In genomic region chr4:145589923-145590702, GRCh38 we compare ENCODE assay signal across 22 cellular contexts. TPM values are rescaled to one million over a fixed set of nuclear protein-coding genes. Genes with fewer than 3 reads are reported as not detected.
DNase-seq lines count a peak whose midpoint lies in the region; ATAC-seq, FAIRE-seq and TF ChIP-seq lines count a peak whose summit lies in the region.
"Had no signal": no experiment of that assay in that cellular context is flagged by ENCODE, and none has a peak within 500 bp of the region (broad histone marks: within the 10 kb centered on the region; RNA-seq: fewer than 3 reads in every experiment).

No MANE protein-coding gene starts in this region.

- no peaks in the 10 kb centered on the region for H3K4me1 Mint-ChIP-seq in progenitor cell of endocrine pancreas (ENCODE audit: low read depth)
- H3K4me1 Mint-ChIP-seq: CD4-positive, alpha-beta memory T cell; IgD-negative memory B cell had no signal

- DNase-seq in DMS53 (lab: John Stamatoyannopoulos, UW) (peak; percentile 60), GM12891 (ENCODE audit: insufficient read length, low spot score) (no peak), RKO (ENCODE audit: low spot score) (peak; percentile 2), epithelial cell of esophagus (ENCODE audit: low read depth) (peak; percentile 11), cerebellar nuclear complex (lab: John Stamatoyannopoulos, UW) (no peak), progenitor cell of endocrine pancreas (ENCODE audit: low spot score, unreplicated experiment) (no peak)
- DNase-seq: C1 segment of cervical spinal cord; CD4-positive, alpha-beta memory T cell; COR-L47; DMS79; H7; NCI-H1048; NCI-H1417; NCI-H1694; NCI-H2029 treated with DMSO at 0.1 percent for 48 hours; NCI-H446 treated with DMSO at 0.1 percent for 48 hours; NCI-H526; NCI-H82; SHP77; T-helper 1 cell had no signal

- no peak for TF ChIP-seq CTCF in epithelial cell of esophagus (IDR thresholded peaks at IDR 0.05; ENCODE audit: insufficient read depth, low read depth, low read length, missing control alignments)
- TF ChIP-seq CTCF in progenitor cell of endocrine pancreas (IDR thresholded peaks at IDR 0.05; ENCODE audit: unreplicated experiment): no peak

- no peak overlapping the region for H3K4me3 ChIP-seq in epithelial cell of esophagus (ENCODE audit: low read length)

- no peak for ATAC-seq in GM19463 (IDR thresholded peaks at IDR 0.05; ENCODE audit: unreplicated experiment)

- H3K9me3 Mint-ChIP-seq in progenitor cell of endocrine pancreas (ENCODE audit: low read depth): peaks cover 13% of the 10 kb centered on the region

- no peak overlapping the region for H3K27ac Mint-ChIP-seq in progenitor cell of endocrine pancreas
- H3K27ac Mint-ChIP-seq: CD4-positive, alpha-beta memory T cell; IgD-negative memory B cell had no signal

- FAIRE-seq in GM12891 (lab: Jason Lieb, UNC): peak; percentile 16

- no peaks in the 10 kb centered on the region for H3K36me3 Mint-ChIP-seq in progenitor cell of endocrine pancreas (ENCODE audit: insufficient read depth)
- H3K36me3 Mint-ChIP-seq: CD4-positive, alpha-beta memory T cell; IgD-negative memory B cell had no signal

- H3K27me3 Mint-ChIP-seq in progenitor cell of endocrine pancreas: no peaks in the 10 kb centered on the region

- no peak overlapping the region for H3K4me3 Mint-ChIP-seq in progenitor cell of endocrine pancreas (ENCODE audit: low read depth)
- H3K4me3 Mint-ChIP-seq: CD4-positive, alpha-beta memory T cell; IgD-negative memory B cell had no signal

- no peak for TF ChIP-seq POLR2A in GM12891 (IDR thresholded peaks at IDR 0.05; ENCODE audit: low read depth, low read length)

TF ChIP-seq in GM12891, 5 proteins besides CTCF, POLR2A, EP300 and RAD21:
- TF ChIP-seq TAF1 (IDR thresholded peaks at IDR 0.05; ENCODE audit: low read depth, low read length): no peak
- no peak for TF ChIP-seq SPI1 (IDR thresholded peaks at IDR 0.05; ENCODE audit: low read depth, low read length)
- TF ChIP-seq POLR2AphosphoS5 (IDR thresholded peaks at IDR 0.05; ENCODE audit: low read depth, low read length): no peak
- no peak for TF ChIP-seq POU2F2 (IDR thresholded peaks at IDR 0.05; ENCODE audit: low read depth, low read length)
- TF ChIP-seq PAX5 (IDR thresholded peaks at IDR 0.05; ENCODE audit: insufficient read depth, low read length, severe bottlenecking): no peak
TF ChIP-seq in GM12891: peak in this region for 0.

RNA-seq across cellular contexts. Expression of gene MMAA, which starts 29.1 kb away (rescaled TPM):
- polyA plus RNA-seq in GM12891 (2012; ENCODE audit: low read depth, missing spikeins): 7.8 TPM
- total RNA-seq in progenitor cell of endocrine pancreas: 8.1 and 9.8 TPM in 2 replicates

Comparison
In these comparisons a context has a peak if more than half of its experiments do, and no peak if none do; other contexts are left out.
1. DNase-seq: peak in DMS53 (single experiment), RKO (single experiment) and epithelial cell of esophagus (single experiment); none in GM12891 (single experiment), cerebellar nuclear complex (0 of 2) and progenitor cell of endocrine pancreas (single experiment).